Comparison of ENCODE assay signal across 1 cellular context in the genomic region with DNA sequence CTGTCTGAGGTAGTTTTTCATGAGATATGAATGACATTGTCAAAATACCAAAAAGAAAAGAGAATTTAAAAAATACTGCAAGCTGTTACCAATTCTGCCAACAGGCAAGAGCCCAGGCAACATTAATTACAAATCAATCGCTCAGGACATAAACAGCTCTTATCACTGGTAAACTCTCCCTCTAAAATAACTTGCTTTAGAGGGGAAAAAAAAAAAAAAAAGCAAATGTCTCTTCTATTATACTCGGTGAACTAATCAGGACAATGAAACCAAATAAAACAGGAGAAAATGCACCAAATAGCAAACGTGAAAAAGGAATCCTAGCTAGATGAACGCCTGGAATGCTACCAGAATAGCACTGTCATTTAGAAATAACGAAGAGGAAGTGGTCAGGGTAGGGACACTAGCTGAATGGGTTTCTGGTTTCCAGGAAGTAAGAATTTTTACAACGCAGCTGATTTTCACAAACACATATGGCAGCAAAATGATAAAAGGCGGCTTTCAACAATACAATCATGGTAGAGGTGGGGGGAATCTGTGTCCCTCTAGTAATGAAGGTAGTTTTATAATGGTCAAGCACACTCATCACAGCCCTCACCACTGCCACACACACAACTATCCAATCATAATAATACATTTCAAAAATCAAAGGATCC.
TF ChIP-seq lines count a peak whose summit lies in the region.

No MANE protein-coding gene starts in this region.

TF ChIP-seq in K562, 482 proteins besides CTCF, POLR2A, EP300 and RAD21 (continued from another document and continues in another):
- TF ChIP-seq, protein P1, sequence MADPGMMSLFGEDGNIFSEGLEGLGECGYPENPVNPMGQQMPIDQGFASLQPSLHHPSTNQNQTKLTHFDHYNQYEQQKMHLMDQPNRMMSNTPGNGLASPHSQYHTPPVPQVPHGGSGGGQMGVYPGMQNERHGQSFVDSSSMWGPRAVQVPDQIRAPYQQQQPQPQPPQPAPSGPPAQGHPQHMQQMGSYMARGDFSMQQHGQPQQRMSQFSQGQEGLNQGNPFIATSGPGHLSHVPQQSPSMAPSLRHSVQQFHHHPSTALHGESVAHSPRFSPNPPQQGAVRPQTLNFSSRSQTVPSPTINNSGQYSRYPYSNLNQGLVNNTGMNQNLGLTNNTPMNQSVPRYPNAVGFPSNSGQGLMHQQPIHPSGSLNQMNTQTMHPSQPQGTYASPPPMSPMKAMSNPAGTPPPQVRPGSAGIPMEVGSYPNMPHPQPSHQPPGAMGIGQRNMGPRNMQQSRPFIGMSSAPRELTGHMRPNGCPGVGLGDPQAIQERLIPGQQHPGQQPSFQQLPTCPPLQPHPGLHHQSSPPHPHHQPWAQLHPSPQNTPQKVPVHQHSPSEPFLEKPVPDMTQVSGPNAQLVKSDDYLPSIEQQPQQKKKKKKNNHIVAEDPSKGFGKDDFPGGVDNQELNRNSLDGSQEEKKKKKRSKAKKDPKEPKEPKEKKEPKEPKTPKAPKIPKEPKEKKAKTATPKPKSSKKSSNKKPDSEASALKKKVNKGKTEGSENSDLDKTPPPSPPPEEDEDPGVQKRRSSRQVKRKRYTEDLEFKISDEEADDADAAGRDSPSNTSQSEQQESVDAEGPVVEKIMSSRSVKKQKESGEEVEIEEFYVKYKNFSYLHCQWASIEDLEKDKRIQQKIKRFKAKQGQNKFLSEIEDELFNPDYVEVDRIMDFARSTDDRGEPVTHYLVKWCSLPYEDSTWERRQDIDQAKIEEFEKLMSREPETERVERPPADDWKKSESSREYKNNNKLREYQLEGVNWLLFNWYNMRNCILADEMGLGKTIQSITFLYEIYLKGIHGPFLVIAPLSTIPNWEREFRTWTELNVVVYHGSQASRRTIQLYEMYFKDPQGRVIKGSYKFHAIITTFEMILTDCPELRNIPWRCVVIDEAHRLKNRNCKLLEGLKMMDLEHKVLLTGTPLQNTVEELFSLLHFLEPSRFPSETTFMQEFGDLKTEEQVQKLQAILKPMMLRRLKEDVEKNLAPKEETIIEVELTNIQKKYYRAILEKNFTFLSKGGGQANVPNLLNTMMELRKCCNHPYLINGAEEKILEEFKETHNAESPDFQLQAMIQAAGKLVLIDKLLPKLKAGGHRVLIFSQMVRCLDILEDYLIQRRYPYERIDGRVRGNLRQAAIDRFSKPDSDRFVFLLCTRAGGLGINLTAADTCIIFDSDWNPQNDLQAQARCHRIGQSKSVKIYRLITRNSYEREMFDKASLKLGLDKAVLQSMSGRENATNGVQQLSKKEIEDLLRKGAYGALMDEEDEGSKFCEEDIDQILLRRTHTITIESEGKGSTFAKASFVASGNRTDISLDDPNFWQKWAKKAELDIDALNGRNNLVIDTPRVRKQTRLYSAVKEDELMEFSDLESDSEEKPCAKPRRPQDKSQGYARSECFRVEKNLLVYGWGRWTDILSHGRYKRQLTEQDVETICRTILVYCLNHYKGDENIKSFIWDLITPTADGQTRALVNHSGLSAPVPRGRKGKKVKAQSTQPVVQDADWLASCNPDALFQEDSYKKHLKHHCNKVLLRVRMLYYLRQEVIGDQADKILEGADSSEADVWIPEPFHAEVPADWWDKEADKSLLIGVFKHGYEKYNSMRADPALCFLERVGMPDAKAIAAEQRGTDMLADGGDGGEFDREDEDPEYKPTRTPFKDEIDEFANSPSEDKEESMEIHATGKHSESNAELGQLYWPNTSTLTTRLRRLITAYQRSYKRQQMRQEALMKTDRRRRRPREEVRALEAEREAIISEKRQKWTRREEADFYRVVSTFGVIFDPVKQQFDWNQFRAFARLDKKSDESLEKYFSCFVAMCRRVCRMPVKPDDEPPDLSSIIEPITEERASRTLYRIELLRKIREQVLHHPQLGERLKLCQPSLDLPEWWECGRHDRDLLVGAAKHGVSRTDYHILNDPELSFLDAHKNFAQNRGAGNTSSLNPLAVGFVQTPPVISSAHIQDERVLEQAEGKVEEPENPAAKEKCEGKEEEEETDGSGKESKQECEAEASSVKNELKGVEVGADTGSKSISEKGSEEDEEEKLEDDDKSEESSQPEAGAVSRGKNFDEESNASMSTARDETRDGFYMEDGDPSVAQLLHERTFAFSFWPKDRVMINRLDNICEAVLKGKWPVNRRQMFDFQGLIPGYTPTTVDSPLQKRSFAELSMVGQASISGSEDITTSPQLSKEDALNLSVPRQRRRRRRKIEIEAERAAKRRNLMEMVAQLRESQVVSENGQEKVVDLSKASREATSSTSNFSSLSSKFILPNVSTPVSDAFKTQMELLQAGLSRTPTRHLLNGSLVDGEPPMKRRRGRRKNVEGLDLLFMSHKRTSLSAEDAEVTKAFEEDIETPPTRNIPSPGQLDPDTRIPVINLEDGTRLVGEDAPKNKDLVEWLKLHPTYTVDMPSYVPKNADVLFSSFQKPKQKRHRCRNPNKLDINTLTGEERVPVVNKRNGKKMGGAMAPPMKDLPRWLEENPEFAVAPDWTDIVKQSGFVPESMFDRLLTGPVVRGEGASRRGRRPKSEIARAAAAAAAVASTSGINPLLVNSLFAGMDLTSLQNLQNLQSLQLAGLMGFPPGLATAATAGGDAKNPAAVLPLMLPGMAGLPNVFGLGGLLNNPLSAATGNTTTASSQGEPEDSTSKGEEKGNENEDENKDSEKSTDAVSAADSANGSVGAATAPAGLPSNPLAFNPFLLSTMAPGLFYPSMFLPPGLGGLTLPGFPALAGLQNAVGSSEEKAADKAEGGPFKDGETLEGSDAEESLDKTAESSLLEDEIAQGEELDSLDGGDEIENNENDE (IDR thresholded peaks at IDR 0.05; ENCODE audit: low read depth, low read length): no peak
- TF ChIP-seq, protein P2, sequence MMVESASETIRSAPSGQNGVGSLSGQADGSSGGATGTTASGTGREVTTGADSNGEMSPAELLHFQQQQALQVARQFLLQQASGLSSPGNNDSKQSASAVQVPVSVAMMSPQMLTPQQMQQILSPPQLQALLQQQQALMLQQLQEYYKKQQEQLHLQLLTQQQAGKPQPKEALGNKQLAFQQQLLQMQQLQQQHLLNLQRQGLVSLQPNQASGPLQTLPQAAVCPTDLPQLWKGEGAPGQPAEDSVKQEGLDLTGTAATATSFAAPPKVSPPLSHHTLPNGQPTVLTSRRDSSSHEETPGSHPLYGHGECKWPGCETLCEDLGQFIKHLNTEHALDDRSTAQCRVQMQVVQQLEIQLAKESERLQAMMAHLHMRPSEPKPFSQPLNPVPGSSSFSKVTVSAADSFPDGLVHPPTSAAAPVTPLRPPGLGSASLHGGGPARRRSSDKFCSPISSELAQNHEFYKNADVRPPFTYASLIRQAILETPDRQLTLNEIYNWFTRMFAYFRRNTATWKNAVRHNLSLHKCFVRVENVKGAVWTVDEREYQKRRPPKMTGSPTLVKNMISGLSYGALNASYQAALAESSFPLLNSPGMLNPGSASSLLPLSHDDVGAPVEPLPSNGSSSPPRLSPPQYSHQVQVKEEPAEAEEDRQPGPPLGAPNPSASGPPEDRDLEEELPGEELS (CRISPR knock-in tag; IDR thresholded peaks at IDR 0.05; ENCODE audit: borderline replicate concordance): no peak
- no peak for TF ChIP-seq SETDB1 (IDR thresholded peaks at IDR 0.05; ENCODE audit: low read length)
- no peak for TF ChIP-seq CREB5 (CRISPR knock-in tag; IDR thresholded peaks at IDR 0.05)
- TF ChIP-seq, protein P3, sequence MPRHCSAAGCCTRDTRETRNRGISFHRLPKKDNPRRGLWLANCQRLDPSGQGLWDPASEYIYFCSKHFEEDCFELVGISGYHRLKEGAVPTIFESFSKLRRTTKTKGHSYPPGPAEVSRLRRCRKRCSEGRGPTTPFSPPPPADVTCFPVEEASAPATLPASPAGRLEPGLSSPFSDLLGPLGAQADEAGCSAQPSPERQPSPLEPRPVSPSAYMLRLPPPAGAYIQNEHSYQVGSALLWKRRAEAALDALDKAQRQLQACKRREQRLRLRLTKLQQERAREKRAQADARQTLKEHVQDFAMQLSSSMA (CRISPR knock-in tag; IDR thresholded peaks at IDR 0.05): no peak
- TF ChIP-seq ZNF785 (CRISPR knock-in tag; IDR thresholded peaks at IDR 0.05): no peak
- TF ChIP-seq SMARCC2 (IDR thresholded peaks at IDR 0.05; ENCODE audit: low read depth): peak; percentile 63; the same call in 1 of the 2 replicates
- no peak for TF ChIP-seq RBM15 (IDR thresholded peaks at IDR 0.05; ENCODE audit: insufficient read depth, low read length)
- TF ChIP-seq NFXL1 (CRISPR knock-in tag; IDR thresholded peaks at IDR 0.05): no peak
- TF ChIP-seq STAT5A (IDR thresholded peaks at IDR 0.05; ENCODE audit: borderline replicate concordance, low read length): peak; percentile 36
- no peak; the same call in 1 of the 2 replicates for TF ChIP-seq NFRKB (IDR thresholded peaks at IDR 0.05; ENCODE audit: low read depth)
- no peak for TF ChIP-seq KAT7 (CRISPR knock-in tag; IDR thresholded peaks at IDR 0.05; ENCODE audit: borderline replicate concordance)
- TF ChIP-seq DEAF1 (CRISPR knock-in tag; IDR thresholded peaks at IDR 0.05): no peak
- 0 out of 4 replicates have a peak, but pooled peaks of 1 of the 2 experiments have one; percentile 37 for TF ChIP-seq MNT (conservative IDR thresholded peaks at IDR 0.05)
- TF ChIP-seq, protein P4, sequence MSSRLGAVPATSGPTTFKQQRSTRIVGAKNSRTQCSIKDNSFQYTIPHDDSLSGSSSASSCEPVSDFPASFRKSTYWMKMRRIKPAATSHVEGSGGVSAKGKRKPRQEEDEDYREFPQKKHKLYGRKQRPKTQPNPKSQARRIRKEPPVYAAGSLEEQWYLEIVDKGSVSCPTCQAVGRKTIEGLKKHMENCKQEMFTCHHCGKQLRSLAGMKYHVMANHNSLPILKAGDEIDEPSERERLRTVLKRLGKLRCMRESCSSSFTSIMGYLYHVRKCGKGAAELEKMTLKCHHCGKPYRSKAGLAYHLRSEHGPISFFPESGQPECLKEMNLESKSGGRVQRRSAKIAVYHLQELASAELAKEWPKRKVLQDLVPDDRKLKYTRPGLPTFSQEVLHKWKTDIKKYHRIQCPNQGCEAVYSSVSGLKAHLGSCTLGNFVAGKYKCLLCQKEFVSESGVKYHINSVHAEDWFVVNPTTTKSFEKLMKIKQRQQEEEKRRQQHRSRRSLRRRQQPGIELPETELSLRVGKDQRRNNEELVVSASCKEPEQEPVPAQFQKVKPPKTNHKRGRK (tag; IDR thresholded peaks at IDR 0.05): no peak
- no peak for TF ChIP-seq HINFP (tag; conservative IDR thresholded peaks at IDR 0.05; ENCODE audit: low read depth)
- TF ChIP-seq BCLAF1 (IDR thresholded peaks at IDR 0.05; ENCODE audit: borderline replicate concordance in 1 of 2, control insufficient read depth in 1 of 2, low read depth in 2 of 2, low read length in 1 of 2): no peak
- TF ChIP-seq NFYB (IDR thresholded peaks at IDR 0.05; ENCODE audit: extremely low read depth, insufficient read length): no peak
- no peak for TF ChIP-seq PHB2 (IDR thresholded peaks at IDR 0.05; ENCODE audit: low read depth)
- TF ChIP-seq TAF1 (IDR thresholded peaks at IDR 0.05; ENCODE audit: control insufficient read depth, extremely low read depth, insufficient read depth, low read length, severe bottlenecking): peak; percentile 40
- TF ChIP-seq ZEB2 (IDR thresholded peaks at IDR 0.05): no peak
